ENCODE assay signal across 8 cellular contexts in genomic region chr20:10673176-10673830, GRCh38. TPM values are rescaled to one million over a fixed set of nuclear protein-coding genes. Genes with fewer than 3 reads are reported as not detected.
DNase-seq lines count a peak whose midpoint lies in the region; ATAC-seq and TF ChIP-seq lines count a peak whose summit lies in the region.

No MANE protein-coding gene starts in this region.

- H3K9me3 ChIP-seq in NT2/D1 (ENCODE audit: insufficient read depth, low read length) = no peaks in the 10 kb centered on the region
- H3K9me3 ChIP-seq in body of pancreas = no peaks in the 10 kb centered on the region
- H3K9me3 ChIP-seq in iPS-18a (ENCODE audit: control insufficient read depth, low read depth, low read length) = no peaks in the 10 kb centered on the region

- peak; percentile 18 for DNase-seq in stimulated activated CD4-positive, alpha-beta T cell treated with anti-CD3 and anti-CD28 coated beads, Interleukin-15, amount 100 ng/mL, for 24 hours
- DNase-seq in stimulated activated CD4-positive, alpha-beta T cell treated with anti-CD3 and anti-CD28 coated beads, Interleukin-12 subunit alpha, Interleukin-12 subunit beta, amount 100 ng/mL, for 4 hours = no peak
- DNase-seq in NT2/D1 (ENCODE audit: low read depth, low spot score) (peak; percentile 76), body of pancreas (peak; percentile 40 to 50 (median 46)), NCI-H1436 (lab: John Stamatoyannopoulos, UW) (no peak), middle frontal gyrus (ENCODE audit: extremely low spot score, low spot score) (no peak)

- H3K4me1 ChIP-seq in NT2/D1 (ENCODE audit: insufficient read depth, insufficient read length) (peaks cover 4% of the 10 kb centered on the region), body of pancreas (peaks cover 41% of the 10 kb centered on the region), iPS-18a (ENCODE audit: control insufficient read depth, low read depth, low read length) (peaks cover 39% of the 10 kb centered on the region)

- H3K4me3 ChIP-seq in NT2/D1 (ENCODE audit: insufficient read length, low read depth) (peak overlapping the region; percentile 86), body of pancreas (peak overlapping the region; percentile 24 to 83), iPS-18a (ENCODE audit: low read length) (peak overlapping the region; percentile 93), skin epidermis (peak overlapping the region; percentile 50 to 91 (median 71))

- H3K36me3 ChIP-seq in NT2/D1 (ENCODE audit: insufficient read depth, insufficient read length, low read length) = peaks cover 37% of the 10 kb centered on the region
- no peaks in the 10 kb centered on the region for H3K36me3 ChIP-seq in body of pancreas (replicated peaks in 1 of 2; ENCODE audit: insufficient read depth in 1 of 2, low read depth in 2 of 2)
- H3K36me3 ChIP-seq in iPS-18a (ENCODE audit: control insufficient read depth, low read depth, low read length) = peaks cover 23% of the 10 kb centered on the region

- H3K9ac ChIP-seq in NT2/D1 (ENCODE audit: insufficient read length, low read depth) (peak overlapping the region; percentile 93), iPS-18a (ENCODE audit: low read length) (peak overlapping the region; percentile 81)

- no peaks in the 10 kb centered on the region for H3K27me3 ChIP-seq in NT2/D1 (ENCODE audit: insufficient read depth, insufficient read length)
- no peaks in the 10 kb centered on the region for H3K27me3 ChIP-seq in body of pancreas
- no peaks in the 10 kb centered on the region for H3K27me3 ChIP-seq in iPS-18a (ENCODE audit: control insufficient read depth, insufficient read depth, low read length)

- no peak for TF ChIP-seq POLR2A in body of pancreas (IDR thresholded peaks at IDR 0.05)

- H3K27ac ChIP-seq in body of pancreas (peak overlapping the region; percentile 97 to 100 (median 98)), iPS-18a (ENCODE audit: low read length) (no peak overlapping the region), skin epidermis (peak overlapping the region; percentile 90 to 99 (median 98))

- ATAC-seq in body of pancreas = peak; percentile 12

- TF ChIP-seq CTCF in body of pancreas (IDR thresholded peaks at IDR 0.05) = no peak

- intact Hi-C loops in body of pancreas (cut with DNase I) = no loop called here

- WGBS in body of pancreas, 2 donors = 0 to 1% methylated on average over 32 to 73 of the region's 73 CpGs

RNA-seq across cellular contexts. Expression of gene JAG1, which starts 0.5 kb away (rescaled TPM):
- total RNA-seq in body of pancreas = 10 to 100 TPM; 41.2 to 55.7 TPM

Comparison
In these comparisons a context has a peak if more than half of its experiments do, and no peak if none do; other contexts are left out.
1. DNase-seq: peak in stimulated activated CD4-positive, alpha-beta T cell treated with anti-CD3 and anti-CD28 coated beads, Interleukin-15, amount 100 ng/mL, for 24 hours (single experiment), NT2/D1 (single experiment) and body of pancreas (4 of 4); none in stimulated activated CD4-positive, alpha-beta T cell treated with anti-CD3 and anti-CD28 coated beads, Interleukin-12 subunit alpha, Interleukin-12 subunit beta, amount 100 ng/mL, for 4 hours (single experiment), NCI-H1436 (single experiment) and middle frontal gyrus (single experiment).
2. Peak in every context shown above with its lines, with median percentiles within 50 percentile points of each other: H3K4me3 ChIP-seq.